Comparison of ENCODE assay signal across 12 cellular contexts in genomic region chr6:25311251-25311910, GRCh38. TPM values are rescaled to one million over a fixed set of nuclear protein-coding genes. Genes with fewer than 3 reads are reported as not detected.
DNase-seq lines count a peak whose midpoint lies in the region; ATAC-seq and TF ChIP-seq lines count a peak whose summit lies in the region.
"Had no signal": no experiment of that assay in that cellular context is flagged by ENCODE, and none has a peak within 500 bp of the region (broad histone marks: within the 10 kb centered on the region; RNA-seq: fewer than 3 reads in every experiment).

No MANE protein-coding gene starts in this region.

- no peaks in the 10 kb centered on the region for H3K9me3 Mint-ChIP-seq in activated CD8-positive, alpha-beta memory T cell treated with anti-CD3 and anti-CD28 coated beads, Interleukin-2, amount 10 ng/mL, durations not matched to agents 7 days and 5 days (ENCODE audit: low read depth)
- H3K9me3 Mint-ChIP-seq: CD4-positive, alpha-beta memory T cell had no signal

- H3K4me3 Mint-ChIP-seq in activated CD8-positive, alpha-beta memory T cell treated with anti-CD3 and anti-CD28 coated beads, Interleukin-2, amount 10 ng/mL, durations not matched to agents 7 days and 5 days: no peak overlapping the region
- H3K4me3 Mint-ChIP-seq: CD4-positive, alpha-beta memory T cell had no signal

- in situ Hi-C loops in astrocyte of the spinal cord (cut with HindIII; ENCODE audit: low sequenced_read_pairs): no loop called here

- H3K36me3 Mint-ChIP-seq in activated CD8-positive, alpha-beta memory T cell treated with anti-CD3 and anti-CD28 coated beads, Interleukin-2, amount 10 ng/mL, durations not matched to agents 7 days and 5 days: no peaks in the 10 kb centered on the region
- H3K36me3 Mint-ChIP-seq: CD4-positive, alpha-beta memory T cell had no signal

- peak; percentile 56 for ATAC-seq in left colon
- no peak for ATAC-seq in activated CD8-positive, alpha-beta memory T cell treated with anti-CD3 and anti-CD28 coated beads, Interleukin-2, amount 10 ng/mL, durations not matched to agents 7 days and 5 days
- no peak for ATAC-seq in GM19328 (IDR thresholded peaks at IDR 0.05; ENCODE audit: unreplicated experiment)

- DNase-seq in AG08395 (ENCODE audit: low spot score) (peak; percentile 64), HK-2 (ENCODE audit: unreplicated experiment) (peak; percentile 13), astrocyte of the spinal cord (ENCODE audit: low read depth, low spot score) (peak; percentile 40), left colon (no peak), NCI-H2171 (lab: John Stamatoyannopoulos, UW) (no peak)
- no peak for DNase-seq in activated CD8-positive, alpha-beta memory T cell treated with anti-CD3 and anti-CD28 coated beads, Interleukin-2, amount 10 ng/mL, durations not matched to agents 7 days and 5 days
- no peak for DNase-seq in activated CD8-positive, alpha-beta memory T cell treated with anti-CD3 and anti-CD28 coated beads, Interleukin-2, amount 50 U/mL, for 48 hours
- DNase-seq: activated naive CD4-positive, alpha-beta T cell treated with anti-CD3 and anti-CD28 coated beads, Interleukin-2, amount 50 U/mL, for 16 hours; CD4-positive, alpha-beta memory T cell; NCI-H510A; WERI-Rb-1 had no signal

- no peak overlapping the region for H3K27ac Mint-ChIP-seq in activated CD8-positive, alpha-beta memory T cell treated with anti-CD3 and anti-CD28 coated beads, Interleukin-2, amount 10 ng/mL, durations not matched to agents 7 days and 5 days

- no peak for TF ChIP-seq CTCF in astrocyte of the spinal cord (IDR thresholded peaks at IDR 0.05; ENCODE audit: low read depth, low read length)

- intact Hi-C loops in left colon (cut with DNase I, micrococcal nuclease): no loop called here

- CTCF ChIA-PET in activated CD8-positive, alpha-beta memory T cell treated with anti-CD3 and anti-CD28 coated beads, Interleukin-2, amount 10 ng/mL, durations not matched to agents 7 days and 5 days (lab: Charles Lee): no interaction called here

- no peak overlapping the region for H3K4me3 ChIP-seq in astrocyte of the spinal cord (ENCODE audit: low read depth, low read length)

- H3K27me3 Mint-ChIP-seq in activated CD8-positive, alpha-beta memory T cell treated with anti-CD3 and anti-CD28 coated beads, Interleukin-2, amount 10 ng/mL, durations not matched to agents 7 days and 5 days: no peaks in the 10 kb centered on the region

- H3K4me1 Mint-ChIP-seq in activated CD8-positive, alpha-beta memory T cell treated with anti-CD3 and anti-CD28 coated beads, Interleukin-2, amount 10 ng/mL, durations not matched to agents 7 days and 5 days: no peaks in the 10 kb centered on the region

RNA-seq across cellular contexts. Expression of gene CARMIL1, which starts 32.2 kb away (rescaled TPM):
- total RNA-seq in left colon: 10 to 100 TPM; 56.3 to 58.7 TPM
- 1 to 10 TPM; 3.4 to 3.8 TPM for total RNA-seq in activated CD8-positive, alpha-beta memory T cell treated with anti-CD3 and anti-CD28 coated beads, Interleukin-2, amount 10 ng/mL, durations not matched to agents 7 days and 5 days

Comparison
In these comparisons a context has a peak if more than half of its experiments do, and no peak if none do; other contexts are left out.
1. DNase-seq: peak in AG08395 (single experiment), HK-2 (single experiment) and astrocyte of the spinal cord (single experiment); none in left colon (0 of 2), activated CD8-positive, alpha-beta memory T cell treated with anti-CD3 and anti-CD28 coated beads, Interleukin-2, amount 10 ng/mL, durations not matched to agents 7 days and 5 days (single experiment), NCI-H2171 (single experiment) and activated CD8-positive, alpha-beta memory T cell treated with anti-CD3 and anti-CD28 coated beads, Interleukin-2, amount 50 U/mL, for 48 hours (single experiment).
2. RNA of gene CARMIL1, which starts 32.2 kb away (total RNA-seq): 56.3 to 58.7 TPM in left colon; 3.4 to 3.8 TPM in activated CD8-positive, alpha-beta memory T cell treated with anti-CD3 and anti-CD28 coated beads, Interleukin-2, amount 10 ng/mL, durations not matched to agents 7 days and 5 days; every median in the first group is over 10 times any median in the second.